Comparison of ENCODE assay signal across 36 cellular contexts in the genomic region with DNA sequence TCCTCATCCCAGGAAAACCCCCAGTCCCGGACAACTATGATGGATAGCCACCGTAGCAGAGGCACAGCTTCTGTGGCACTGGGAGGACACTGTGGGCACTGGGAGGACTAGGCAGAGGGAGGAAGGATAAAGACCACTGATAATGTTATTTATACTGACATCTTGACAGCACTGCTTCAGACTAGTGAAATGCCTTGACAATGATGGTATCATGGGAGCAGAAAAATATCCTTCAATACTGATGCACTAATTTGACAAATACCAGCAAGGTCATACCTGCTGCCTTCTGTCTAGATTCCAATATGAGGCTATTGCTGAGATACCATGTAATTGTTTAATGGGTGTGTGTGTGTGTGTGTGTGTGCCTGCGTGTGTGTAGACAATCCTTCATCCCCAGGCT.
"Had no signal": no experiment of that assay in that cellular context is flagged by ENCODE, and none has a peak within 500 bp of the region (broad histone marks: within the 10 kb centered on the region; RNA-seq: fewer than 3 reads in every experiment).

No MANE protein-coding gene starts in this region.

- H3K36me3 ChIP-seq: adrenal gland, ascending aorta, brain microvascular endothelial cell, breast epithelium, cardiac muscle cell had no signal

- H3K4me1 ChIP-seq: adrenal gland, ascending aorta, body of pancreas, breast epithelium had no signal

- H3K9me3 ChIP-seq: adrenal gland, ascending aorta, body of pancreas, breast epithelium had no signal

- H3K4me3 ChIP-seq: adrenal gland, ascending aorta, body of pancreas, breast epithelium, cardiac muscle cell had no signal

- DNase-seq: activated effector memory CD4-positive, alpha-beta T cell treated with anti-CD3 and anti-CD28 coated beads, Interleukin-2, amount 50 U/mL, for 16 hours; activated effector memory CD4-positive, alpha-beta T cell treated with Interleukin-2 at 50 U/mL for 16 hours; activated gamma-delta T cell; activated gamma-delta T cell treated with Interleukin-2 at 50 U/mL for 16 hours; activated naive CD4-positive, alpha-beta T cell; activated naive CD4-positive, alpha-beta T cell treated with anti-CD3 and anti-CD28 coated beads for 36 hours; activated naive CD4-positive, alpha-beta T cell treated with anti-CD3 and anti-CD28 coated beads, Interleukin-2, amount 10 ng/mL, durations not matched to agents 7 days and 5 days; activated naive CD4-positive, alpha-beta T cell treated with anti-CD3 and anti-CD28 coated beads, Interleukin-2, amount 50 U/mL, for 16 hours; activated naive CD8-positive, alpha-beta T cell treated with anti-CD3 and anti-CD28 coated beads for 36 hours; activated naive CD8-positive, alpha-beta T cell treated with anti-CD3 and anti-CD28 coated beads, Interleukin-2, amount 10 ng/mL, durations not matched to agents 7 days and 5 days; activated naive CD8-positive, alpha-beta T cell treated with anti-CD3 and anti-CD28 coated beads, Interleukin-2, amount 50 U/mL, for 24 hours; activated T-cell treated with anti-CD3 and anti-CD28 coated beads, Interleukin-2, amount 50 U/mL, for 1 hour; activated T-cell treated with anti-CD3 and anti-CD28 coated beads, Interleukin-2, amount 50 U/mL, for 24 hours; activated T-cell treated with anti-CD3 and anti-CD28 coated beads, Interleukin-2, amount 50 U/mL, for 4 hours; activated T-cell treated with anti-CD3 and anti-CD28 coated beads, Interleukin-2, amount 50 U/mL, for 48 hours; activated T-cell treated with anti-CD3 and anti-CD28 coated beads, Interleukin-2, amount 50 U/mL, for 72 hours; adrenal gland; amniotic stem cell; amygdala; anterior cingulate cortex; aorta; body of pancreas; brain microvascular endothelial cell; central memory CD4-positive, alpha-beta T cell; cerebellar nuclear complex had no signal

- H3K27ac Mint-ChIP-seq: activated naive CD4-positive, alpha-beta T cell treated with anti-CD3 and anti-CD28 coated beads for 36 hours; activated naive CD4-positive, alpha-beta T cell treated with anti-CD3 and anti-CD28 coated beads, Interleukin-2, amount 10 ng/mL, durations not matched to agents 7 days and 5 days; activated naive CD4-positive, alpha-beta T cell treated with anti-CD3 and anti-CD28 coated beads, Interleukin-2, amount 50 U/mL, for 24 hours; activated naive CD4-positive, alpha-beta T cell treated with anti-CD3 and anti-CD28 coated beads, Interleukin-2, amount 50 U/mL, for 72 hours; activated naive CD8-positive, alpha-beta T cell; activated naive CD8-positive, alpha-beta T cell treated with anti-CD3 and anti-CD28 coated beads for 36 hours; activated naive CD8-positive, alpha-beta T cell treated with anti-CD3 and anti-CD28 coated beads, Interleukin-2, amount 10 ng/mL, durations not matched to agents 7 days and 5 days; activated naive CD8-positive, alpha-beta T cell treated with anti-CD3 and anti-CD28 coated beads, Interleukin-2, amount 50 U/mL, for 24 hours; activated T-cell treated with anti-CD3 and anti-CD28 coated beads, Interleukin-2, amount 50 U/mL, for 24 hours; activated T-cell treated with anti-CD3 and anti-CD28 coated beads, Interleukin-2, amount 50 U/mL, for 72 hours; activated T-helper 1 cell treated with anti-CD3 and anti-CD28 coated beads, Interleukin-12 subunit alpha, Interleukin-12 subunit beta, Interleukin-2, Interleukin-4 antibody, amounts not matched to agents 30 ng/mL and 10 ng/mL and 1 ng/mL, durations not matched to agents 14 hours and 24 hours and 36 hours; activated T-helper 17 cell treated with anti-CD3 and anti-CD28 coated beads, Interleukin-2, amount 50 U/mL, for 72 hours; activated T-helper 2 cell treated with anti-CD3 and anti-CD28 coated beads, Interferon-gamma antibody, Interleukin-2, Interleukin-4, amounts not matched to agents 10 μg/mL and 5 μg/mL and 100 μg/mL, durations not matched to agents 14 hours and 24 hours and 36 hours had no signal

- H3K9me3 Mint-ChIP-seq: activated naive CD4-positive, alpha-beta T cell treated with anti-CD3 and anti-CD28 coated beads for 36 hours; activated naive CD4-positive, alpha-beta T cell treated with anti-CD3 and anti-CD28 coated beads, Interleukin-2, amount 10 ng/mL, durations not matched to agents 7 days and 5 days; activated naive CD4-positive, alpha-beta T cell treated with anti-CD3 and anti-CD28 coated beads, Interleukin-2, amount 50 U/mL, for 24 hours; activated naive CD4-positive, alpha-beta T cell treated with anti-CD3 and anti-CD28 coated beads, Interleukin-2, amount 50 U/mL, for 72 hours; activated naive CD8-positive, alpha-beta T cell treated with anti-CD3 and anti-CD28 coated beads for 36 hours; activated naive CD8-positive, alpha-beta T cell treated with anti-CD3 and anti-CD28 coated beads, Interleukin-2, amount 10 ng/mL, durations not matched to agents 7 days and 5 days; activated naive CD8-positive, alpha-beta T cell treated with anti-CD3 and anti-CD28 coated beads, Interleukin-2, amount 50 U/mL, for 24 hours; activated T-cell treated with anti-CD3 and anti-CD28 coated beads, Interleukin-2, amount 50 U/mL, for 24 hours; activated T-cell treated with anti-CD3 and anti-CD28 coated beads, Interleukin-2, amount 50 U/mL, for 4 hours; activated T-cell treated with anti-CD3 and anti-CD28 coated beads, Interleukin-2, amount 50 U/mL, for 72 hours; activated T-helper 1 cell treated with anti-CD3 and anti-CD28 coated beads, Interleukin-12 subunit alpha, Interleukin-12 subunit beta, Interleukin-2, Interleukin-4 antibody, amounts not matched to agents 30 ng/mL and 10 ng/mL and 1 ng/mL, durations not matched to agents 14 hours and 24 hours and 36 hours; activated T-helper 17 cell treated with anti-CD3 and anti-CD28 coated beads, Interleukin-2, amount 50 U/mL, for 72 hours; activated T-helper 2 cell treated with anti-CD3 and anti-CD28 coated beads, Interferon-gamma antibody, Interleukin-2, Interleukin-4, amounts not matched to agents 10 μg/mL and 5 μg/mL and 100 μg/mL, durations not matched to agents 14 hours and 24 hours and 36 hours; brain; central memory CD8-positive, alpha-beta T cell had no signal

- H3K36me3 Mint-ChIP-seq: activated naive CD4-positive, alpha-beta T cell treated with anti-CD3 and anti-CD28 coated beads, Interleukin-2, amount 10 ng/mL, durations not matched to agents 7 days and 5 days; activated naive CD4-positive, alpha-beta T cell treated with anti-CD3 and anti-CD28 coated beads, Interleukin-2, amount 50 U/mL, for 24 hours; activated naive CD4-positive, alpha-beta T cell treated with anti-CD3 and anti-CD28 coated beads, Interleukin-2, amount 50 U/mL, for 72 hours; activated naive CD8-positive, alpha-beta T cell; activated naive CD8-positive, alpha-beta T cell treated with anti-CD3 and anti-CD28 coated beads for 36 hours; activated naive CD8-positive, alpha-beta T cell treated with anti-CD3 and anti-CD28 coated beads, Interleukin-2, amount 10 ng/mL, durations not matched to agents 7 days and 5 days; brain had no signal

- H3K27me3 Mint-ChIP-seq: activated naive CD4-positive, alpha-beta T cell treated with anti-CD3 and anti-CD28 coated beads, Interleukin-2, amount 10 ng/mL, durations not matched to agents 7 days and 5 days; activated naive CD8-positive, alpha-beta T cell treated with anti-CD3 and anti-CD28 coated beads for 36 hours had no signal

- H3K27ac ChIP-seq: adrenal gland, ascending aorta, body of pancreas, brain microvascular endothelial cell, breast epithelium, cardiac muscle cell had no signal

- H3K27me3 ChIP-seq: ascending aorta, body of pancreas, brain microvascular endothelial cell, breast epithelium had no signal

- H3K4me3 Mint-ChIP-seq: activated naive CD4-positive, alpha-beta T cell treated with anti-CD3 and anti-CD28 coated beads for 36 hours; activated naive CD4-positive, alpha-beta T cell treated with anti-CD3 and anti-CD28 coated beads, Interleukin-2, amount 10 ng/mL, durations not matched to agents 7 days and 5 days; activated naive CD4-positive, alpha-beta T cell treated with anti-CD3 and anti-CD28 coated beads, Interleukin-2, amount 50 U/mL, for 24 hours; activated naive CD8-positive, alpha-beta T cell; activated naive CD8-positive, alpha-beta T cell treated with anti-CD3 and anti-CD28 coated beads for 36 hours; activated naive CD8-positive, alpha-beta T cell treated with anti-CD3 and anti-CD28 coated beads, Interleukin-2, amount 10 ng/mL, durations not matched to agents 7 days and 5 days; activated naive CD8-positive, alpha-beta T cell treated with anti-CD3 and anti-CD28 coated beads, Interleukin-2, amount 50 U/mL, for 24 hours; activated T-cell treated with anti-CD3 and anti-CD28 coated beads, Interleukin-2, amount 50 U/mL, for 24 hours; activated T-cell treated with anti-CD3 and anti-CD28 coated beads, Interleukin-2, amount 50 U/mL, for 4 hours; activated T-cell treated with anti-CD3 and anti-CD28 coated beads, Interleukin-2, amount 50 U/mL, for 72 hours; activated T-helper 1 cell treated with anti-CD3 and anti-CD28 coated beads, Interleukin-12 subunit alpha, Interleukin-12 subunit beta, Interleukin-2, Interleukin-4 antibody, amounts not matched to agents 30 ng/mL and 10 ng/mL and 1 ng/mL, durations not matched to agents 14 hours and 24 hours and 36 hours; activated T-helper 17 cell treated with anti-CD3 and anti-CD28 coated beads, Interleukin-2, amount 50 U/mL, for 72 hours; brain; central memory CD8-positive, alpha-beta T cell had no signal

- H3K4me1 Mint-ChIP-seq: activated naive CD4-positive, alpha-beta T cell treated with anti-CD3 and anti-CD28 coated beads, Interleukin-2, amount 10 ng/mL, durations not matched to agents 7 days and 5 days; activated naive CD4-positive, alpha-beta T cell treated with anti-CD3 and anti-CD28 coated beads, Interleukin-2, amount 50 U/mL, for 24 hours; activated naive CD8-positive, alpha-beta T cell treated with anti-CD3 and anti-CD28 coated beads for 36 hours; activated naive CD8-positive, alpha-beta T cell treated with anti-CD3 and anti-CD28 coated beads, Interleukin-2, amount 10 ng/mL, durations not matched to agents 7 days and 5 days; activated naive CD8-positive, alpha-beta T cell treated with anti-CD3 and anti-CD28 coated beads, Interleukin-2, amount 50 U/mL, for 24 hours; activated T-helper 17 cell treated with anti-CD3 and anti-CD28 coated beads, Interleukin-2, amount 50 U/mL, for 72 hours; central memory CD8-positive, alpha-beta T cell had no signal
